In genomic region chr3:62379206-62379834, GRCh38 we compare ENCODE assay signal across 1 cellular context.
TF ChIP-seq lines count a peak whose summit lies in the region.

No MANE protein-coding gene starts in this region.

TF ChIP-seq in endothelial cell of umbilical vein, 7 proteins besides CTCF, POLR2A, EP300 and RAD21:
- TF ChIP-seq MAX (IDR thresholded peaks at IDR 0.05; ENCODE audit: insufficient read depth, insufficient read length) (no peak), EZH2 (IDR thresholded peaks at IDR 0.05; ENCODE audit: borderline replicate concordance, low read depth, low read length, severe bottlenecking) (peak; percentile 52)
TF ChIP-seq in endothelial cell of umbilical vein: peak in this region for 1.
